ENCODE assay signal across 20 cellular contexts in genomic region chr14:100983710-100984109, GRCh38.
A peak's percentile ranks its signal among the peaks of the same experiment; 100 is the strongest.
DNase-seq lines count a peak whose midpoint lies in the region; ATAC-seq, FAIRE-seq and TF ChIP-seq lines count a peak whose summit lies in the region.
"Had no signal": no experiment of that assay in that cellular context is flagged by ENCODE, and none has a peak within 500 bp of the region (broad histone marks: within the 10 kb centered on the region; RNA-seq: fewer than 3 reads in every experiment).

No MANE protein-coding gene starts in this region.

- H3K36me3 Mint-ChIP-seq in astrocyte (ENCODE audit: low read depth, unreplicated experiment), result no peaks in the 10 kb centered on the region
- no peaks in the 10 kb centered on the region for H3K36me3 Mint-ChIP-seq in activated CD4-positive, alpha-beta memory T cell treated with anti-CD3 and anti-CD28 coated beads for 36 hours
- H3K36me3 Mint-ChIP-seq: CD4-positive, CD25-positive, alpha-beta regulatory T cell; CD8-positive, alpha-beta memory T cell had no signal

- ATAC-seq in A549 (no peak), HCT116 (no peak)

- H3K27ac Mint-ChIP-seq in astrocyte (ENCODE audit: unreplicated experiment), result peak overlapping the region; percentile 73
- no peak overlapping the region for H3K27ac Mint-ChIP-seq in activated CD4-positive, alpha-beta memory T cell treated with anti-CD3 and anti-CD28 coated beads for 36 hours
- H3K27ac Mint-ChIP-seq: CD4-positive, CD25-positive, alpha-beta regulatory T cell; CD8-positive, alpha-beta memory T cell had no signal

- TF ChIP-seq CTCF in A549 (IDR thresholded peaks at IDR 0.05) (no peak), HCT116 (IDR thresholded peaks at IDR 0.05 in 2 of 3, conservative IDR thresholded peaks at IDR 0.05 in 1 of 3; ENCODE audit: borderline replicate concordance in 1 of 3, insufficient read depth in 1 of 3, low read depth in 2 of 3, low read length in 2 of 3) (no peak), astrocyte (IDR thresholded peaks at IDR 0.05; ENCODE audit: insufficient read depth, low read depth, low read length) (no peak), OCI-LY7 (conservative IDR thresholded peaks at IDR 0.05; ENCODE audit: low read length) (no peak)

- H3K4me1 ChIP-seq in A549 (peaks cover 75% of the 10 kb centered on the region), HCT116 (ENCODE audit: control insufficient read depth in 1 of 2, insufficient read depth in 2 of 2, low read length in 2 of 2) (peaks cover 0 to 63% of the 10 kb centered on the region in 2 experiments; a peak in 2 of 4 replicates), astrocyte (ENCODE audit: insufficient read depth, low read length) (peaks cover 47% of the 10 kb centered on the region), OCI-LY7 (ENCODE audit: insufficient read depth, low read length, poor library complexity, severe bottlenecking) (no peaks in the 10 kb centered on the region)
- H3K4me1 ChIP-seq: BE2C had no signal

- H3K36me3 ChIP-seq in HCT116 (ENCODE audit: control insufficient read depth in 1 of 2, insufficient read depth in 2 of 2, low read length in 2 of 2) (no peaks in the 10 kb centered on the region), astrocyte (ENCODE audit: insufficient read depth, low read length) (peaks cover 30% of the 10 kb centered on the region), OCI-LY7 (ENCODE audit: insufficient read depth, low read length) (no peaks in the 10 kb centered on the region)

- 63% methylated on average over 5 of the region's 5 CpGs for WGBS in A549 (ENCODE audit: missing lambda C conversion rate)

- DNase-seq in A549 (ENCODE audit: low read depth in 1 of 2, low spot score in 1 of 2) (no peak), HCT116 (ENCODE audit: low read depth, low spot score) (no peak), astrocyte (ENCODE audit: low read depth) (no peak), NCI-H345 treated with DMSO at 0.1 percent for 48 hours (lab: John Stamatoyannopoulos, UW; ENCODE audit: unreplicated experiment) (no peak), OCI-LY7 (ENCODE audit: low spot score) (no peak)
- no peak for DNase-seq in activated CD4-positive, alpha-beta memory T cell treated with anti-CD3 and anti-CD28 coated beads for 36 hours
- DNase-seq: 8988T; ACHN; BE2C; C1 segment of cervical spinal cord; CD4-positive, CD25-positive, alpha-beta regulatory T cell; CD8-positive, alpha-beta memory T cell; COR-L47; GDM1; GOT3; H7 had no signal

- H3K4me3 ChIP-seq in A549 (no peak overlapping the region), HCT116 (replicated peaks in 1 of 2; ENCODE audit: low read depth in 1 of 2, low read length in 2 of 2) (no peak overlapping the region), astrocyte (ENCODE audit: insufficient read depth, low read depth, low read length) (no peak overlapping the region), OCI-LY7 (ENCODE audit: low read depth, low read length, poor library complexity, severe bottlenecking) (no peak overlapping the region)

- no peak for TF ChIP-seq POLR2A in A549 (IDR thresholded peaks at IDR 0.05; ENCODE audit: low read length)
- TF ChIP-seq POLR2A in HCT116 (IDR thresholded peaks at IDR 0.05; ENCODE audit: borderline replicate concordance, extremely low read depth, insufficient read depth, insufficient read length), result no peak

- no peak overlapping the region for H3K4me3 Mint-ChIP-seq in astrocyte (ENCODE audit: unreplicated experiment)
- no peak overlapping the region for H3K4me3 Mint-ChIP-seq in activated CD4-positive, alpha-beta memory T cell treated with anti-CD3 and anti-CD28 coated beads for 36 hours
- H3K4me3 Mint-ChIP-seq: CD4-positive, CD25-positive, alpha-beta regulatory T cell; CD8-positive, alpha-beta memory T cell had no signal

- TF ChIP-seq RAD21 in A549 (conservative IDR thresholded peaks at IDR 0.05 in 1 of 2, IDR thresholded peaks at IDR 0.05 in 1 of 2) (no peak), HCT116 (IDR thresholded peaks at IDR 0.05; ENCODE audit: low read depth) (no peak)

- intact Hi-C loops in HCT116 (cut with micrococcal nuclease), result no loop called here
- intact Hi-C loops in activated CD4-positive, alpha-beta memory T cell treated with anti-CD3 and anti-CD28 coated beads for 36 hours (cut with micrococcal nuclease), result no loop called here
- intact Hi-C loops in OCI-LY7 (cut with micrococcal nuclease; ENCODE audit: unreplicated experiment), result no loop called here

- POLR2A ChIA-PET in A549 (lab: Yijun Ruan, JAX), result no interaction called here
- POLR2A ChIA-PET in HCT116 (lab: Charles Lee), result no interaction called here
- POLR2A ChIA-PET in activated CD4-positive, alpha-beta memory T cell treated with anti-CD3 and anti-CD28 coated beads for 36 hours (lab: Charles Lee), result no interaction called here
- POLR2A ChIA-PET in OCI-LY7 (lab: Charles Lee), result no interaction called here

- H2AFZ ChIP-seq in HCT116 (ENCODE audit: low read depth, low read length, poor library complexity, severe bottlenecking) (peak overlapping the region; percentile 97), astrocyte (ENCODE audit: low read depth, low read length) (no peak overlapping the region), OCI-LY7 (ENCODE audit: low read length) (no peak overlapping the region)

- RAD21 ChIA-PET in HCT116 (lab: Charles Lee; ENCODE audit: low non-redundant PET in 1 of 2, low total read pairs in 2 of 2, uncharacterized antibody in 2 of 2, unreplicated experiment in 2 of 2), result no interaction called here

- H3K27me3 Mint-ChIP-seq in astrocyte (ENCODE audit: low read depth, unreplicated experiment), result no peaks in the 10 kb centered on the region
- H3K27me3 Mint-ChIP-seq in activated CD4-positive, alpha-beta memory T cell treated with anti-CD3 and anti-CD28 coated beads for 36 hours, result peaks cover 10% of the 10 kb centered on the region

- H3K27ac ChIP-seq in A549 (peak overlapping the region; percentile 64 to 66; a peak in 5 of 6 replicates), HCT116 (ENCODE audit: low read depth, low read length) (no peak overlapping the region), astrocyte (ENCODE audit: low read depth, low read length) (peak overlapping the region; percentile 78), OCI-LY7 (ENCODE audit: low read depth, low read length, poor library complexity, severe bottlenecking) (no peak overlapping the region)

- H3K9me2 ChIP-seq in HCT116 (ENCODE audit: insufficient read depth) (no peaks in the 10 kb centered on the region), OCI-LY7 (ENCODE audit: insufficient read depth, low read length) (no peaks in the 10 kb centered on the region)

- no peak for TF ChIP-seq EP300 in A549 (IDR thresholded peaks at IDR 0.05)

- peaks cover 64% of the 10 kb centered on the region for H3K4me1 Mint-ChIP-seq in astrocyte (ENCODE audit: low read depth, unreplicated experiment)
- no peaks in the 10 kb centered on the region for H3K4me1 Mint-ChIP-seq in activated CD4-positive, alpha-beta memory T cell treated with anti-CD3 and anti-CD28 coated beads for 36 hours (ENCODE audit: low read depth)
- H3K4me1 Mint-ChIP-seq: CD4-positive, CD25-positive, alpha-beta regulatory T cell; CD8-positive, alpha-beta memory T cell had no signal

- H3K79me2 ChIP-seq in HCT116 (ENCODE audit: insufficient read depth, low read length) (no peaks in the 10 kb centered on the region), astrocyte (ENCODE audit: insufficient read depth, low read length) (no peaks in the 10 kb centered on the region), OCI-LY7 (ENCODE audit: insufficient read depth, low read depth, low read length) (no peaks in the 10 kb centered on the region)

- CTCF ChIA-PET in A549 (lab: Yijun Ruan, JAX) (interaction anchor here (1.0 kb wide), 1 partner anchor 251 kb away, joined by 3 read pairs; no protein-coding TSS in a partner anchor), HCT116 (lab: Charles Lee) (no interaction called here), OCI-LY7 (lab: Charles Lee; ENCODE audit: unreplicated experiment) (no interaction called here)
- CTCF ChIA-PET in activated CD4-positive, alpha-beta memory T cell treated with anti-CD3 and anti-CD28 coated beads for 36 hours (lab: Charles Lee), result no interaction called here

- H3K9ac ChIP-seq in HCT116 (ENCODE audit: low read length) (no peak overlapping the region), astrocyte (ENCODE audit: low read length) (no peak overlapping the region)

- peak; percentile 23 for FAIRE-seq in A549 (lab: Jason Lieb, UNC)
- no peak for FAIRE-seq in astrocyte (lab: Jason Lieb, UNC)
- peak; percentile 86 for FAIRE-seq in islet of Langerhans (lab: Jason Lieb, UNC)
- FAIRE-seq: D721Med, GM12892, GM18507 had no signal

- BruUV-seq in HCT116 (replicated peaks; lab: Mats Ljungman, UMichigan) (no TSS peak), OCI-LY7 (replicated peaks; lab: Mats Ljungman, UMichigan) (no TSS peak)

- H3K27me3 ChIP-seq in HCT116 (ENCODE audit: insufficient read depth, low read length) (no peaks in the 10 kb centered on the region), astrocyte (ENCODE audit: insufficient read depth, low read length) (no peaks in the 10 kb centered on the region)
- H3K27me3 ChIP-seq: BE2C had no signal

- H4K20me1 ChIP-seq in HCT116 (ENCODE audit: insufficient read depth) (no peaks in the 10 kb centered on the region), astrocyte (ENCODE audit: insufficient read depth, low read length) (peaks cover 5% of the 10 kb centered on the region), OCI-LY7 (ENCODE audit: insufficient read depth, low read length) (no peaks in the 10 kb centered on the region)

- H3K4me2 ChIP-seq in A549, result peak overlapping the region; percentile 72; the same call in 1 of the 3 replicates
- peak overlapping the region; percentile 72; the same call in 1 of the 2 replicates for H3K4me2 ChIP-seq in HCT116 (ENCODE audit: low read length)
- no peak overlapping the region for H3K4me2 ChIP-seq in astrocyte (ENCODE audit: low read length)
- H3K4me2 ChIP-seq in OCI-LY7 (ENCODE audit: low read length), result no peak overlapping the region

- H3K9me3 Mint-ChIP-seq in astrocyte (ENCODE audit: unreplicated experiment), result no peaks in the 10 kb centered on the region
- no peaks in the 10 kb centered on the region for H3K9me3 Mint-ChIP-seq in activated CD4-positive, alpha-beta memory T cell treated with anti-CD3 and anti-CD28 coated beads for 36 hours
- H3K9me3 Mint-ChIP-seq: CD8-positive, alpha-beta memory T cell had no signal

- no peaks in the 10 kb centered on the region for H3K9me3 ChIP-seq in A549
- H3K9me3 ChIP-seq in HCT116 (ENCODE audit: control insufficient read depth in 1 of 2, insufficient read depth in 1 of 2, low read depth in 1 of 2, low read length in 2 of 2), result no peaks in the 10 kb centered on the region
- H3K9me3 ChIP-seq in astrocyte (ENCODE audit: insufficient read depth, low read depth, low read length), result no peaks in the 10 kb centered on the region
- no peaks in the 10 kb centered on the region for H3K9me3 ChIP-seq in OCI-LY7 (ENCODE audit: low read length)
- H3K9me3 ChIP-seq: BE2C had no signal

TF ChIP-seq in A549, 52 proteins besides CTCF, POLR2A, EP300 and RAD21:
- no peak for TF ChIP-seq FOSL2 (IDR thresholded peaks at IDR 0.05)
- peak; percentile 72 for TF ChIP-seq FOSL2 (CRISPR knock-in tag; IDR thresholded peaks at IDR 0.05)
- no peak for TF ChIP-seq RCOR1 (IDR thresholded peaks at IDR 0.05; ENCODE audit: low read depth, low read length)

TF ChIP-seq in HCT116, 20 proteins besides CTCF, POLR2A, EP300 and RAD21:
- TF ChIP-seq ZNF274 (IDR thresholded peaks at IDR 0.05; ENCODE audit: low read depth, low read length), result no peak
- 0 out of 2 replicates have a peak, but pooled peaks have one; percentile 20 for TF ChIP-seq FOSL1 (IDR thresholded peaks at IDR 0.05; ENCODE audit: low read depth)
- no peak for TF ChIP-seq ZFX (IDR thresholded peaks at IDR 0.05)

Comparison
In these comparisons a context has a peak if more than half of its experiments do, and no peak if none do; other contexts are left out.
1. H3K27ac ChIP-seq: peak in A549 (2 of 2) and astrocyte (single experiment); none in HCT116 (single experiment) and OCI-LY7 (single experiment).
2. H3K4me2 ChIP-seq: peak in A549 (single experiment) and HCT116 (single experiment); none in astrocyte (single experiment) and OCI-LY7 (single experiment).